In genomic region chr14:68977741-68978549, GRCh38 we compare ENCODE assay signal across 1 cellular context.
TF ChIP-seq lines count a peak whose summit lies in the region.

No MANE protein-coding gene starts in this region.

TF ChIP-seq in HepG2, 621 proteins besides CTCF, POLR2A, EP300 and RAD21 (continued from another document and continues in another):
- TF ChIP-seq RNF219 (CRISPR knock-in tag; IDR thresholded peaks at IDR 0.05), result no peak
- TF ChIP-seq CEBPB (IDR thresholded peaks at IDR 0.05; ENCODE audit: borderline replicate concordance, low read depth, low read length), result peak; percentile 52; the same call in 1 of the 2 replicates
- TF ChIP-seq ZFP90 (CRISPR knock-in tag; IDR thresholded peaks at IDR 0.05; ENCODE audit: borderline replicate concordance), result 0 out of 2 replicates have a peak, but pooled peaks have one; percentile 40
- no peak for TF ChIP-seq ZFP41 (CRISPR knock-in tag; IDR thresholded peaks at IDR 0.05; ENCODE audit: borderline replicate concordance)
- TF ChIP-seq PHF5A (CRISPR knock-in tag; IDR thresholded peaks at IDR 0.05; ENCODE audit: low read depth, unreplicated experiment), result no peak
- no peak for TF ChIP-seq BCLAF1 (IDR thresholded peaks at IDR 0.05)
- no peak for TF ChIP-seq SP2 (CRISPR knock-in tag; IDR thresholded peaks at IDR 0.05)
- TF ChIP-seq TARDBP (CRISPR knock-in tag; IDR thresholded peaks at IDR 0.05), result peak; percentile 72
- TF ChIP-seq ZNF777 (CRISPR knock-in tag; IDR thresholded peaks at IDR 0.05), result no peak
- no peak for TF ChIP-seq ZBTB42 (CRISPR knock-in tag; IDR thresholded peaks at IDR 0.05)
- TF ChIP-seq RFXAP (CRISPR knock-in tag; IDR thresholded peaks at IDR 0.05; ENCODE audit: borderline replicate concordance), result no peak
- TF ChIP-seq AFF4 (CRISPR knock-in tag; IDR thresholded peaks at IDR 0.05), result peak; percentile 77; the same call in 1 of the 2 replicates
- no peak for TF ChIP-seq SATB2 (CRISPR knock-in tag; IDR thresholded peaks at IDR 0.05)
- 0 out of 2 replicates have a peak, but pooled peaks have one; percentile 43 for TF ChIP-seq ZNF670 (CRISPR knock-in tag; IDR thresholded peaks at IDR 0.05; ENCODE audit: borderline replicate concordance)
- TF ChIP-seq RFX1 (IDR thresholded peaks at IDR 0.05), result no peak
- TF ChIP-seq ZNF557 (CRISPR knock-in tag; IDR thresholded peaks at IDR 0.05), result peak; percentile 62; the same call in 1 of the 2 replicates
- no peak for TF ChIP-seq SRF (IDR thresholded peaks at IDR 0.05; ENCODE audit: low read depth, low read length)
- peak; percentile 81 for TF ChIP-seq ZNF788 (CRISPR knock-in tag; IDR thresholded peaks at IDR 0.05; ENCODE audit: borderline replicate concordance)
- no peak for TF ChIP-seq ZNF513 (CRISPR knock-in tag; conservative IDR thresholded peaks at IDR 0.05)
- no peak for TF ChIP-seq ZNF710 (CRISPR knock-in tag; IDR thresholded peaks at IDR 0.05; ENCODE audit: borderline replicate concordance)
- TF ChIP-seq PAF1 (CRISPR knock-in tag; IDR thresholded peaks at IDR 0.05), result no peak
- no peak for TF ChIP-seq TAF15 (IDR thresholded peaks at IDR 0.05; ENCODE audit: low read depth, low read length, poor library complexity, severe bottlenecking)
- no peak; the same call in 1 of the 2 replicates for TF ChIP-seq NAIF1 (CRISPR knock-in tag; IDR thresholded peaks at IDR 0.05; ENCODE audit: borderline replicate concordance)
- TF ChIP-seq ZKSCAN8 (CRISPR knock-in tag; IDR thresholded peaks at IDR 0.05; ENCODE audit: borderline replicate concordance), result no peak
- TF ChIP-seq YEATS4 (CRISPR knock-in tag; IDR thresholded peaks at IDR 0.05; ENCODE audit: borderline replicate concordance), result peak; percentile 55; the same call in 1 of the 2 replicates
- TF ChIP-seq SALL2 (CRISPR knock-in tag; IDR thresholded peaks at IDR 0.05), result no peak
- TF ChIP-seq SNAI1 (CRISPR knock-in tag; IDR thresholded peaks at IDR 0.05; ENCODE audit: borderline replicate concordance), result peak; percentile 81; the same call in 1 of the 2 replicates
- TF ChIP-seq THAP8 (CRISPR knock-in tag; IDR thresholded peaks at IDR 0.05; ENCODE audit: borderline replicate concordance), result no peak
- TF ChIP-seq TERF1 (CRISPR knock-in tag; IDR thresholded peaks at IDR 0.05), result no peak
- TF ChIP-seq ZNF639 (CRISPR knock-in tag; conservative IDR thresholded peaks at IDR 0.05), result peak; percentile 6; the same call in 1 of the 2 replicates
- no peak; the same call in 1 of the 2 replicates for TF ChIP-seq KLF11 (CRISPR knock-in tag; IDR thresholded peaks at IDR 0.05)
- no peak for TF ChIP-seq REL (CRISPR knock-in tag; conservative IDR thresholded peaks at IDR 0.05)
- TF ChIP-seq ZBTB34 (CRISPR knock-in tag; IDR thresholded peaks at IDR 0.05), result no peak
- TF ChIP-seq ZIK1 (CRISPR knock-in tag; IDR thresholded peaks at IDR 0.05; ENCODE audit: borderline replicate concordance, low read depth), result no peak
- TF ChIP-seq HBP1 (CRISPR knock-in tag; IDR thresholded peaks at IDR 0.05; ENCODE audit: low read depth), result no peak
